In genomic region chr10:80684217-80684616, GRCh38 we compare ENCODE assay signal across 9 cellular contexts.
DNase-seq lines count a peak whose midpoint lies in the region; ATAC-seq and TF ChIP-seq lines count a peak whose summit lies in the region.
"Had no signal": no experiment of that assay in that cellular context is flagged by ENCODE, and none has a peak within 500 bp of the region (broad histone marks: within the 10 kb centered on the region; RNA-seq: fewer than 3 reads in every experiment).

No MANE protein-coding gene starts in this region.

- no peaks in the 10 kb centered on the region for H3K9me2 ChIP-seq in MM.1S (replicated peaks; ENCODE audit: insufficient read depth, low read length)

- intact Hi-C loops in stomach (cut with DNase I; ENCODE audit: low total_unique reads) = no loop called here

- peak; percentile 60 for DNase-seq in DMS53 (lab: John Stamatoyannopoulos, UW)
- peak; percentile 21 for DNase-seq in MM.1S
- peak; percentile 52 for DNase-seq in epithelial cell of esophagus (ENCODE audit: low read depth)
- DNase-seq in NCI-H774 (lab: John Stamatoyannopoulos, UW) = no peak
- DNase-seq in stomach = no peak
- DNase-seq in medulla oblongata (ENCODE audit: extremely low spot score) = no peak
- no peak for DNase-seq in activated T-cell treated with anti-CD3 and anti-CD28 coated beads, Interleukin-2, amount 50 U/mL, for 48 hours
- DNase-seq: upper lobe of left lung had no signal

- H3K4me3 ChIP-seq in MM.1S (ENCODE audit: low read length) (no peak overlapping the region), epithelial cell of esophagus (ENCODE audit: low read length) (no peak overlapping the region), stomach (no peak overlapping the region)
- H3K4me3 ChIP-seq: upper lobe of left lung had no signal

- H3K27ac ChIP-seq in MM.1S (ENCODE audit: low read length) = no peak overlapping the region
- H3K27ac ChIP-seq in stomach = no peak overlapping the region
- H3K27ac ChIP-seq: upper lobe of left lung had no signal

- H3K79me2 ChIP-seq in MM.1S (ENCODE audit: low read length) = no peaks in the 10 kb centered on the region

- H3K36me3 ChIP-seq in MM.1S (replicated peaks; ENCODE audit: insufficient read depth, low read length) (no peaks in the 10 kb centered on the region), stomach (no peaks in the 10 kb centered on the region)
- H3K36me3 ChIP-seq: upper lobe of left lung had no signal

- no peaks in the 10 kb centered on the region for H3F3A ChIP-seq in MM.1S (ENCODE audit: insufficient read depth, low read length)

- H3K4me2 ChIP-seq in MM.1S (ENCODE audit: low read depth, low read length) = no peak overlapping the region

- TF ChIP-seq POLR2A in stomach (IDR thresholded peaks at IDR 0.05) = no peak

- 48 to 68% (median 52%) methylated on average over 1 of the region's 1 CpG for WGBS in stomach, 5 donors

- H3K4me1 ChIP-seq in MM.1S (ENCODE audit: low read length) = no peaks in the 10 kb centered on the region
- H3K4me1 ChIP-seq in stomach = no peaks in the 10 kb centered on the region
- H3K4me1 ChIP-seq: upper lobe of left lung had no signal

- ATAC-seq in GM21447 (IDR thresholded peaks at IDR 0.05; ENCODE audit: unreplicated experiment) = peak; percentile 77

- H2AFZ ChIP-seq in MM.1S (ENCODE audit: low read length) = no peak overlapping the region

- no peak overlapping the region for H3K9ac ChIP-seq in MM.1S (ENCODE audit: low read length)

- H4K20me1 ChIP-seq in MM.1S (ENCODE audit: insufficient read depth, low read length) = no peaks in the 10 kb centered on the region

- H3K27me3 ChIP-seq in MM.1S (replicated peaks; ENCODE audit: insufficient read depth, low read length) (no peaks in the 10 kb centered on the region), stomach (no peaks in the 10 kb centered on the region)
- H3K27me3 ChIP-seq: upper lobe of left lung had no signal

- no peak for TF ChIP-seq EP300 in stomach (IDR thresholded peaks at IDR 0.05)

- TF ChIP-seq CTCF in MM.1S (IDR thresholded peaks at IDR 0.05; ENCODE audit: low read length) (no peak), epithelial cell of esophagus (IDR thresholded peaks at IDR 0.05; ENCODE audit: insufficient read depth, low read depth, low read length, missing control alignments) (no peak), stomach (IDR thresholded peaks at IDR 0.05) (no peak)

- H3K9me3 ChIP-seq in MM.1S (replicated peaks; ENCODE audit: insufficient read depth, low read length) = no peaks in the 10 kb centered on the region
- H3K9me3 ChIP-seq in stomach = no peaks in the 10 kb centered on the region
- H3K9me3 ChIP-seq: upper lobe of left lung had no signal

Comparison
In these comparisons a context has a peak if more than half of its experiments do, and no peak if none do; other contexts are left out.
1. DNase-seq: peak in DMS53 (single experiment), MM.1S (single experiment) and epithelial cell of esophagus (single experiment); none in NCI-H774 (single experiment), stomach (single experiment), medulla oblongata (single experiment) and activated T-cell treated with anti-CD3 and anti-CD28 coated beads, Interleukin-2, amount 50 U/mL, for 48 hours (0 of 2).